ENCODE assay signal across 8 cellular contexts in genomic region chr5:132226516-132227234, GRCh38. TPM values are rescaled to one million over a fixed set of nuclear protein-coding genes. Genes with fewer than 3 reads are reported as not detected.
DNase-seq lines count a peak whose midpoint lies in the region; ATAC-seq, FAIRE-seq and TF ChIP-seq lines count a peak whose summit lies in the region.

No MANE protein-coding gene starts in this region.

- no peaks in the 10 kb centered on the region; the same call in 2 of the 3 replicates for H3K9me3 ChIP-seq in GM12878 (replicated peaks; ENCODE audit: control insufficient read depth, insufficient read depth, low read length)
- H3K9me3 ChIP-seq in subcutaneous abdominal adipose tissue (ENCODE audit: control insufficient read depth in 5 of 5, low read length in 5 of 5): peaks cover 0 to 2% (median 0%) of the 10 kb centered on the region in 5 donors

- FAIRE-seq in GM12878 (lab: Jason Lieb, UNC): no peak

- H3K36me3 ChIP-seq in GM12878 (ENCODE audit: control insufficient read depth in 2 of 2, insufficient read depth in 2 of 2, low read length in 1 of 2): no peaks in the 10 kb centered on the region
- no peaks in the 10 kb centered on the region for H3K36me3 ChIP-seq in subcutaneous abdominal adipose tissue (ENCODE audit: control insufficient read depth in 5 of 5, insufficient read depth in 5 of 5, low read length in 5 of 5)

- POLR2A ChIA-PET in GM12878 (lab: Charles Lee): interaction anchor here (0.7 to 1.6 kb wide), 3 partner anchors 17 to 24 kb away, joined by 3 to 5 read pairs (median 3); no protein-coding TSS in a partner anchor

- H3K9ac ChIP-seq in GM12878 (ENCODE audit: control insufficient read depth, insufficient read depth, low read length) (peak overlapping the region; percentile 56; the same call in 1 of the 2 replicates), subcutaneous abdominal adipose tissue (ENCODE audit: low read length in 5 of 5) (peak overlapping the region in 4 of 5 donors; percentile 45 to 63 (median 58))

- peaks cover 10% of the 10 kb centered on the region for H3K4me1 ChIP-seq in GM12878 (ENCODE audit: control insufficient read depth, insufficient read depth, low read length)
- H3K4me1 ChIP-seq in subcutaneous abdominal adipose tissue (ENCODE audit: control insufficient read depth in 5 of 5, insufficient read depth in 5 of 5, low read length in 5 of 5): peaks cover 15 to 50% (median 35%) of the 10 kb centered on the region in 5 donors

- intact Hi-C loops in GM12878 (cut with micrococcal nuclease; ENCODE audit: unreplicated experiment): no loop called here

- CTCF ChIA-PET in GM12878 (lab: Yijun Ruan, JAX): interaction anchor here (0.9 to 4.1 kb wide), 4 partner anchors 11 to 48 kb away, joined by 3 to 41 read pairs (median 6); no protein-coding TSS in a partner anchor

- peak overlapping the region; percentile 68 for H3K4me2 ChIP-seq in GM12878 (ENCODE audit: control insufficient read depth, insufficient read depth)

- no peak for TF ChIP-seq EP300 in GM12878 (IDR thresholded peaks at IDR 0.05; ENCODE audit: borderline replicate concordance in 1 of 2, control insufficient read depth in 1 of 2, low read depth in 2 of 2, low read length in 2 of 2)

- H3K27ac ChIP-seq in GM12878 (ENCODE audit: control insufficient read depth, insufficient read depth): no peak overlapping the region
- H3K27ac ChIP-seq in subcutaneous abdominal adipose tissue (ENCODE audit: low read depth, low read length): peak overlapping the region; percentile 67

- ATAC-seq in GM12878 (no peak), HG03342 (IDR thresholded peaks at IDR 0.05; ENCODE audit: unreplicated experiment) (no peak), HG03378 (IDR thresholded peaks at IDR 0.05; ENCODE audit: unreplicated experiment) (no peak)

- in situ Hi-C loops in GM12878 (cut with MboI): no loop called here
- in situ Hi-C loops in KBM-7 (cut with MboI; ENCODE audit: low pct_unique_long_range_greater_than_20kb, low sequenced_read_pairs): no loop called here

- TF ChIP-seq POLR2A in GM12878 (IDR thresholded peaks at IDR 0.05; ENCODE audit: low read depth, low read length): no peak

- H4K20me1 ChIP-seq in GM12878 (ENCODE audit: control insufficient read depth, insufficient read depth): no peaks in the 10 kb centered on the region

- H3K27me3 ChIP-seq in GM12878 (replicated peaks in 1 of 2; ENCODE audit: control insufficient read depth in 2 of 2, insufficient read depth in 2 of 2, low read length in 1 of 2): peaks cover 0 to 5% of the 10 kb centered on the region in 2 experiments; a peak in 2 of 4 replicates
- H3K27me3 ChIP-seq in subcutaneous abdominal adipose tissue (ENCODE audit: control insufficient read depth in 5 of 5, insufficient read depth in 4 of 5, low read length in 5 of 5): peaks cover 0 to 3% (median 0%) of the 10 kb centered on the region in 5 donors

- H3K79me2 ChIP-seq in GM12878 (ENCODE audit: control insufficient read depth, insufficient read depth, low read length): no peaks in the 10 kb centered on the region

- peak overlapping the region; percentile 64; the same call in 1 of the 2 replicates for H2AFZ ChIP-seq in GM12878 (ENCODE audit: control insufficient read depth, low read depth, low read length)

- WGBS in GM12878 (ENCODE audit: insufficient coverage, insufficient replicate concordance, low lambda C conversion rate, missing lambda C conversion rate): 79% methylated on average over 22 of the region's 23 CpGs

- RAD21 ChIA-PET in GM12878 (lab: Charles Lee; ENCODE audit: unreplicated experiment): interaction anchor here (1.1 to 3.4 kb wide), 2 partner anchors 11 to 200 kb away, joined by 3 to 11 read pairs; no protein-coding TSS in a partner anchor

- no peak for TF ChIP-seq RAD21 in GM12878 (IDR thresholded peaks at IDR 0.05; ENCODE audit: insufficient read depth, low read depth, low read length)

- DNase-seq in DMS53 (lab: John Stamatoyannopoulos, UW) (peak; percentile 47), DMS53 treated with DMSO at 0.1 percent for 48 hours (lab: John Stamatoyannopoulos, UW; ENCODE audit: unreplicated experiment) (no peak), GM12878 (ENCODE audit: low read depth, low spot score) (no peak), kidney tubule cell (ENCODE audit: low spot score) (peak; percentile 36), KBM-7 (no peak)

- no peak for TF ChIP-seq CTCF in GM12878 (IDR thresholded peaks at IDR 0.05 in 2 of 3, conservative IDR thresholded peaks at IDR 0.05 in 1 of 3; ENCODE audit: control insufficient read depth in 2 of 3, extremely low read depth in 1 of 3, insufficient read depth in 1 of 3, low read depth in 3 of 3, low read length in 3 of 3)

- no TSS peak for BruUV-seq in GM12878 (replicated peaks; lab: Mats Ljungman, UMichigan)

- SMC1A ChIA-PET in GM12878 (lab: Charles Lee; ENCODE audit: uncharacterized antibody, unreplicated experiment): interaction anchor here (1.0 to 2.1 kb wide), 4 partner anchors 11 to 47 kb away, joined by 3 to 10 read pairs (median 7); no protein-coding TSS in a partner anchor

- H3K4me3 ChIP-seq in GM12878: peak overlapping the region; percentile 75
- H3K4me3 ChIP-seq in subcutaneous abdominal adipose tissue (ENCODE audit: low read depth in 1 of 5, low read length in 5 of 5): peak overlapping the region; percentile 65 to 77 (median 69)

TF ChIP-seq in GM12878, 131 proteins besides CTCF, POLR2A, EP300 and RAD21:
- TF ChIP-seq ZSCAN29 (IDR thresholded peaks at IDR 0.05): no peak
- no peak for TF ChIP-seq TBL1XR1 (IDR thresholded peaks at IDR 0.05; ENCODE audit: low read depth, low read length)
- TF ChIP-seq WRNIP1 (IDR thresholded peaks at IDR 0.05; ENCODE audit: borderline replicate concordance, low read depth, low read length): no peak
- peak; percentile 31; the same call in 1 of the 2 replicates for TF ChIP-seq MLLT1 (IDR thresholded peaks at IDR 0.05)
- no peak for TF ChIP-seq BHLHE40 (IDR thresholded peaks at IDR 0.05; ENCODE audit: borderline replicate concordance in 1 of 2, low read depth in 2 of 2, low read length in 1 of 2)
- TF ChIP-seq USF1 (IDR thresholded peaks at IDR 0.05; ENCODE audit: borderline replicate concordance, extremely low read length, insufficient read depth, low read depth, low read length): no peak

RNA-seq across cellular contexts. Expression of gene P4HA2, which starts 1.0 kb away (rescaled TPM):
- 72.1 and 75.2 TPM in 2 replicates for total RNA-seq in GM12878 (2013; cell fraction: nucleolus; rRNA removed)
- total RNA-seq in GM12878 (2014; rRNA removed): 6.9 and 7.7 TPM in 2 replicates
- 5.4 and 6.2 TPM in 2 replicates for total RNA-seq in GM12878 (2014; rRNA removed; fragmentation: Illumina TruSeq; extraction: Trizol)
- total RNA-seq in GM12878 (2021): 7.3 and 7.9 TPM in 2 replicates
- 12.8 TPM for polyA plus RNA-seq in GM12878 (2011; ENCODE audit: low read depth)
- 7.2 and 7.6 TPM in 2 replicates for polyA plus RNA-seq in GM12878 (2011; rRNA removed)
- polyA plus RNA-seq in GM12878 (2011; cell fraction: cytosol; rRNA removed): 7.4 and 8.9 TPM in 2 replicates
- polyA plus RNA-seq in GM12878 (2011; cell fraction: nucleus; rRNA removed): 7.2 and 16.1 TPM in 2 replicates
- 11.7 and 12.9 TPM in 2 replicates for polyA plus RNA-seq in GM12878 (2012)
- polyA plus RNA-seq in GM12878 (2014; fragmentation: Illumina TruSeq; extraction: Trizol): 4.9 and 6.0 TPM in 2 replicates
- polyA plus RNA-seq in GM12878 (2014; fragmentation: Nextera tagmentation; extraction: Ambion mirVana): 10 to 100 TPM in 1 of 2 experiments, 1 to 10 TPM in 1; 9.1 to 10.6 TPM
- 4.7 and 5.7 TPM in 2 replicates for polyA plus RNA-seq in GM12878 (2014; rRNA removed)
- polyA plus RNA-seq in GM12878 (2016; fragmentation: Nextera tagmentation; extraction: Ambion mirVana): 10 to 100 TPM in 1 of 2 experiments, 1 to 10 TPM in 1; 7.4 to 10.9 TPM
- polyA minus RNA-seq in GM12878 (2011; rRNA and poly(A)+ RNA removed): 9.7 and 11.3 TPM in 2 replicates
- 2.1 and 2.3 TPM in 2 replicates for polyA minus RNA-seq in GM12878 (2011; cell fraction: cytosol; rRNA and poly(A)+ RNA removed)
- 2.5 and 4.0 TPM in 2 replicates for polyA minus RNA-seq in GM12878 (2011; cell fraction: nucleus; rRNA and poly(A)+ RNA removed)

RNA-seq across cellular contexts. Expression of gene PDLIM4, which starts 30.8 kb away (rescaled TPM):
- 5.2 and 5.4 TPM in 2 replicates for total RNA-seq in GM12878 (2013; cell fraction: nucleolus; rRNA removed)
- total RNA-seq in GM12878 (2014; rRNA removed): 0.22 and 0.62 TPM in 2 replicates
- 0.18 TPM in 1 of 2 replicates, not detected in the other for total RNA-seq in GM12878 (2014; rRNA removed; fragmentation: Illumina TruSeq; extraction: Trizol)
- total RNA-seq in GM12878 (2021): 0.24 and 0.36 TPM in 2 replicates
- not detected for polyA plus RNA-seq in GM12878 (2011; ENCODE audit: low read depth)
- 0.69 and 1.7 TPM in 2 replicates for polyA plus RNA-seq in GM12878 (2011; rRNA removed)
- 3.7 TPM in 2 replicates for polyA plus RNA-seq in GM12878 (2011; cell fraction: cytosol; rRNA removed)
- 9.9 and 11.1 TPM in 2 replicates for polyA plus RNA-seq in GM12878 (2011; cell fraction: nucleus; rRNA removed)
- polyA plus RNA-seq in GM12878 (2012): 0.73 and 1.2 TPM in 2 replicates
- polyA plus RNA-seq in GM12878 (2014; fragmentation: Illumina TruSeq; extraction: Trizol): not detected in 2 replicates
- polyA plus RNA-seq in GM12878 (2014; fragmentation: Nextera tagmentation; extraction: Ambion mirVana): not detected
- 0.13 and 0.51 TPM in 2 replicates for polyA plus RNA-seq in GM12878 (2014; rRNA removed)
- under 1 TPM; 0.39 to 0.86 TPM for polyA plus RNA-seq in GM12878 (2016; fragmentation: Nextera tagmentation; extraction: Ambion mirVana)
- 0.80 and 1.6 TPM in 2 replicates for polyA minus RNA-seq in GM12878 (2011; rRNA and poly(A)+ RNA removed)
- polyA minus RNA-seq in GM12878 (2011; cell fraction: cytosol; rRNA and poly(A)+ RNA removed): 0.94 and 1.9 TPM in 2 replicates
- 2.5 and 2.8 TPM in 2 replicates for polyA minus RNA-seq in GM12878 (2011; cell fraction: nucleus; rRNA and poly(A)+ RNA removed)

Comparison
In these comparisons a context has a peak if more than half of its experiments do, and no peak if none do; other contexts are left out.
1. DNase-seq: peak in DMS53 (single experiment) and kidney tubule cell (single experiment); none in DMS53 treated with DMSO at 0.1 percent for 48 hours (single experiment), GM12878 (single experiment) and KBM-7 (single experiment).